ENCODE assay signal across 23 cellular contexts in genomic region chr6:44194326-44194725, GRCh38. TPM values are rescaled to one million over a fixed set of nuclear protein-coding genes. Genes with fewer than 3 reads are reported as not detected.
"Had no signal": no experiment of that assay in that cellular context is flagged by ENCODE, and none has a peak within 500 bp of the region (broad histone marks: within the 10 kb centered on the region; RNA-seq: fewer than 3 reads in every experiment).

No MANE protein-coding gene starts in this region.

- H3K36me3 Mint-ChIP-seq: activated CD4-positive, alpha-beta memory T cell treated with anti-CD3 and anti-CD28 coated beads for 36 hours; activated naive CD4-positive, alpha-beta T cell treated with anti-CD3 and anti-CD28 coated beads, Interleukin-2, amount 50 U/mL, for 72 hours had no signal

- H3K9me3 ChIP-seq: Peyer's patch had no signal

- FAIRE-seq: TTC549 had no signal

- ATAC-seq: activated naive CD4-positive, alpha-beta T cell treated with anti-CD3 and anti-CD28 coated beads, Interleukin-2, amount 50 U/mL, for 72 hours; activated T-cell treated with anti-CD3 and anti-CD28 coated beads, Interleukin-2, amount 50 U/mL, for 4 hours had no signal

- DNase-seq: activated B cell treated with CpG ODN at 0.5 μM for 24 hours; activated CD4-positive, alpha-beta memory T cell treated with anti-CD3 and anti-CD28 coated beads for 36 hours; activated CD4-positive, alpha-beta T cell treated with anti-CD3 and anti-CD28 coated beads for 1 hour; activated CD4-positive, alpha-beta T cell treated with anti-CD3 and anti-CD28 coated beads, Interleukin-2, amount 10 ng/mL, durations not matched to agents 24 days and 14 days; activated CD8-positive, alpha-beta memory T cell treated with anti-CD3 and anti-CD28 coated beads for 24 hours; activated effector memory CD4-positive, alpha-beta T cell treated with anti-CD3 and anti-CD28 coated beads, Interleukin-2, amount 50 U/mL, for 16 hours; activated naive CD4-positive, alpha-beta T cell treated with Interleukin-2 at 50 U/mL for 16 hours; activated T-cell treated with anti-CD3 and anti-CD28 coated beads, Interleukin-2, amount 50 U/mL, for 4 hours; caudate nucleus; Kasumi-1; NCI-H1105 treated with DMSO at 0.1 percent for 48 hours; NCI-H1436 treated with DMSO at 0.1 percent for 48 hours; NCI-H187; NCI-H2081 treated with DMSO at 0.1 percent for 48 hours; NCI-H446; NCI-H524; Peyer's patch; SHP77 treated with DMSO at 0.1 percent for 48 hours; T-helper 9 cell had no signal

- H3K4me3 Mint-ChIP-seq: activated B cell treated with CpG ODN at 0.5 μM for 24 hours; activated CD4-positive, alpha-beta memory T cell treated with anti-CD3 and anti-CD28 coated beads for 36 hours; activated CD4-positive, alpha-beta T cell treated with anti-CD3 and anti-CD28 coated beads, Interleukin-2, amount 10 ng/mL, durations not matched to agents 24 days and 14 days; activated T-cell treated with anti-CD3 and anti-CD28 coated beads, Interleukin-2, amount 50 U/mL, for 4 hours; T-helper 1 cell treated with Interleukin-12 subunit alpha and Interleukin-12 subunit beta and Interleukin-4 antibody, amounts not matched to agents 30 μg/mL and 1 μg/mL, for 36 hours had no signal

- H3K27me3 ChIP-seq: Peyer's patch had no signal

- H3K4me3 ChIP-seq: Peyer's patch had no signal

- H3K27ac ChIP-seq: Peyer's patch had no signal

- H3K4me1 ChIP-seq: Peyer's patch had no signal

- H3K9me3 Mint-ChIP-seq: activated B cell treated with CpG ODN at 0.5 μM for 24 hours; activated CD4-positive, alpha-beta memory T cell treated with anti-CD3 and anti-CD28 coated beads for 36 hours; activated CD4-positive, alpha-beta T cell treated with anti-CD3 and anti-CD28 coated beads, Interleukin-2, amount 10 ng/mL, durations not matched to agents 24 days and 14 days; activated naive CD4-positive, alpha-beta T cell treated with anti-CD3 and anti-CD28 coated beads, Interleukin-2, amount 50 U/mL, for 72 hours; activated T-cell treated with anti-CD3 and anti-CD28 coated beads, Interleukin-2, amount 50 U/mL, for 4 hours; T-helper 1 cell treated with Interleukin-12 subunit alpha and Interleukin-12 subunit beta and Interleukin-4 antibody, amounts not matched to agents 30 μg/mL and 1 μg/mL, for 36 hours had no signal

- H3K36me3 ChIP-seq: Peyer's patch had no signal

- H3K4me1 Mint-ChIP-seq: activated B cell treated with CpG ODN at 0.5 μM for 24 hours had no signal

- H3K27ac Mint-ChIP-seq: activated B cell treated with CpG ODN at 0.5 μM for 24 hours; activated CD4-positive, alpha-beta memory T cell treated with anti-CD3 and anti-CD28 coated beads for 36 hours; activated CD4-positive, alpha-beta T cell treated with anti-CD3 and anti-CD28 coated beads, Interleukin-2, amount 10 ng/mL, durations not matched to agents 24 days and 14 days; activated naive CD4-positive, alpha-beta T cell treated with anti-CD3 and anti-CD28 coated beads, Interleukin-2, amount 50 U/mL, for 72 hours; T-helper 1 cell treated with Interleukin-12 subunit alpha and Interleukin-12 subunit beta and Interleukin-4 antibody, amounts not matched to agents 30 μg/mL and 1 μg/mL, for 36 hours had no signal

RNA-seq across cellular contexts. Expression of gene MYMX, which starts 22.4 kb away (rescaled TPM):
- total RNA-seq: activated B cell treated with CpG ODN at 0.5 μM for 24 hours; activated CD4-positive, alpha-beta memory T cell treated with anti-CD3 and anti-CD28 coated beads for 36 hours; activated CD4-positive, alpha-beta T cell treated with anti-CD3 and anti-CD28 coated beads, Interleukin-2, amount 10 ng/mL, durations not matched to agents 24 days and 14 days; activated naive CD4-positive, alpha-beta T cell treated with anti-CD3 and anti-CD28 coated beads, Interleukin-2, amount 50 U/mL, for 72 hours; activated T-cell treated with anti-CD3 and anti-CD28 coated beads, Interleukin-2, amount 50 U/mL, for 4 hours; Peyer's patch; SK-MEL-5 had no signal

RNA-seq across cellular contexts. Expression of gene CAPN11, which starts 35.7 kb away (rescaled TPM):
- total RNA-seq: activated B cell treated with CpG ODN at 0.5 μM for 24 hours, SK-MEL-5 had no signal
